8 cellular contexts compared by ENCODE assay signal in genomic region chr5:132490484-132491367, GRCh38. TPM values are rescaled to one million over a fixed set of nuclear protein-coding genes. Genes with fewer than 3 reads are reported as not detected.
A peak's percentile ranks its signal among the peaks of the same experiment; 100 is the strongest.
DNase-seq lines count a peak whose midpoint lies in the region; ATAC-seq and TF ChIP-seq lines count a peak whose summit lies in the region.

A gene with protein sequence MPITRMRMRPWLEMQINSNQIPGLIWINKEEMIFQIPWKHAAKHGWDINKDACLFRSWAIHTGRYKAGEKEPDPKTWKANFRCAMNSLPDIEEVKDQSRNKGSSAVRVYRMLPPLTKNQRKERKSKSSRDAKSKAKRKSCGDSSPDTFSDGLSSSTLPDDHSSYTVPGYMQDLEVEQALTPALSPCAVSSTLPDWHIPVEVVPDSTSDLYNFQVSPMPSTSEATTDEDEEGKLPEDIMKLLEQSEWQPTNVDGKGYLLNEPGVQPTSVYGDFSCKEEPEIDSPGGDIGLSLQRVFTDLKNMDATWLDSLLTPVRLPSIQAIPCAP (minus strand): TSS chr5:132490773. CDS start chr5:132489478, 1,295 bp downstream.

- H3K4me3 ChIP-seq in right cardiac atrium (ENCODE audit: low read length) (peak within 1 kb of the TSS; percentile 74), rectal smooth muscle tissue (ENCODE audit: low read length) (peak within 1 kb of the TSS; percentile 91), aorta (ENCODE audit: low read length in 2 of 2) (peak within 1 kb of the TSS; percentile 40 to 57)

- peak within 1 kb of the TSS; percentile 91 for H3K9ac ChIP-seq in rectal smooth muscle tissue (ENCODE audit: low read length)

- H3K27me3 ChIP-seq in right cardiac atrium (ENCODE audit: control insufficient read depth, insufficient read depth) (no peaks in the 10 kb centered on the region), rectal smooth muscle tissue (ENCODE audit: control insufficient read depth, insufficient read depth, low read length) (no peaks in the 10 kb centered on the region), aorta (ENCODE audit: control insufficient read depth in 1 of 2, insufficient read depth in 2 of 2, low read length in 1 of 2) (no peaks in the 10 kb centered on the region)

- under 1% methylated on average over 87 of the region's 87 CpGs for WGBS in right cardiac atrium
- 0 to 1% methylated on average over 58 to 87 of the region's 87 CpGs for WGBS in aorta, 2 donors

- H3K27ac ChIP-seq in right cardiac atrium (ENCODE audit: low read length) (peak within 1 kb of the TSS; percentile 98), rectal smooth muscle tissue (ENCODE audit: low read depth, low read length) (peak within 1 kb of the TSS; percentile 97), aorta (ENCODE audit: low read depth in 1 of 2, low read length in 2 of 2) (peak within 1 kb of the TSS; percentile 39 to 79)

- H3K9me3 ChIP-seq in right cardiac atrium (ENCODE audit: control insufficient read depth, low read length) (no peaks in the 10 kb centered on the region), aorta (ENCODE audit: control insufficient read depth, low read length) (no peaks in the 10 kb centered on the region)

- TF ChIP-seq POLR2A in GM18505 (IDR thresholded peaks at IDR 0.05; ENCODE audit: borderline replicate concordance, extremely low read depth, insufficient read depth, insufficient read length): peak; percentile 99

- DNase-seq in NCI-H1930 (lab: John Stamatoyannopoulos, UW) (peak; percentile 39 to 76), anterior cingulate cortex (lab: John Stamatoyannopoulos, UW) (peak; percentile 48 to 97 (median 90)), right cardiac atrium (peak; percentile 97 to 99 (median 99)), aorta (peak; percentile 98 to 99)

- H3K4me1 ChIP-seq in right cardiac atrium (ENCODE audit: control insufficient read depth, insufficient read depth, low read length): peaks cover 14% of the 10 kb centered on the region
- peaks cover 28% of the 10 kb centered on the region for H3K4me1 ChIP-seq in rectal smooth muscle tissue (ENCODE audit: control insufficient read depth, insufficient read depth, low read length)
- no peaks in the 10 kb centered on the region for H3K4me1 ChIP-seq in aorta (ENCODE audit: control insufficient read depth in 1 of 2, insufficient read depth in 2 of 2, low read length in 2 of 2)

- intact Hi-C loops in T-helper 2 cell treated with Interferon-gamma antibody and Interleukin-4, amounts not matched to agents 100 ng/mL and 5 ng/mL, for 36 hours (cut with micrococcal nuclease): loop anchor here (1.0 to 10.0 kb wide), 9 partner anchors 17 to 1228 kb away; partner anchors contain the start of genes CDC42SE2 and RAPGEF6
- intact Hi-C loops in right cardiac atrium (cut with DNase I) (loop anchor here in 1 of 4 donors (10.0 kb wide), 1 partner anchor 306 kb away; no protein-coding TSS in a partner anchor), aorta (cut with DNase I) (loop anchor here (2.0 to 10.0 kb wide), 4 partner anchors 68 to 236 kb away; partner anchors contain the start of gene PDLIM4 (in 1 of the 2))

- ATAC-seq in GM18505 (IDR thresholded peaks at IDR 0.05; ENCODE audit: unreplicated experiment): peak; percentile 75
- ATAC-seq in HG02943 (IDR thresholded peaks at IDR 0.05; ENCODE audit: low read depth, unreplicated experiment): peak; percentile 64
- ATAC-seq in right cardiac atrium: peak; percentile 93 to 94
- peak; percentile 95 for ATAC-seq in aorta (ENCODE audit: low FRiP score)

- peaks cover 26% of the 10 kb centered on the region for H3K36me3 ChIP-seq in rectal smooth muscle tissue (ENCODE audit: control insufficient read depth, insufficient read depth, low read length)
- peaks cover 0 to 6% of the 10 kb centered on the region in 2 donors for H3K36me3 ChIP-seq in aorta (ENCODE audit: control insufficient read depth in 1 of 2, insufficient read depth in 2 of 2, low read length in 1 of 2)

RNA-seq across cellular contexts. Expression of the gene that starts here (rescaled TPM):
- total RNA-seq in T-helper 2 cell treated with Interferon-gamma antibody and Interleukin-4, amounts not matched to agents 100 ng/mL and 5 ng/mL, for 36 hours: 366 and 371 TPM in 2 replicates
- 10 to 100 TPM in 3 of 4 donors, 1 to 10 TPM in 1; 9.4 to 17.9 (median 13.8) TPM for total RNA-seq in right cardiac atrium
- 11.7 TPM for polyA plus RNA-seq in right cardiac atrium
- total RNA-seq in aorta: 10 to 100 TPM; 26.8 to 36.1 TPM
- 10 to 100 TPM; 12.9 to 13.1 TPM for polyA plus RNA-seq in aorta

Comparison
In these comparisons a context has a peak if more than half of its experiments do, and no peak if none do; other contexts are left out.
1. Peak in every context shown above with its lines: DNase-seq, ATAC-seq, H3K4me3 ChIP-seq and H3K27ac ChIP-seq.